ENCODE assay signal across 10 cellular contexts in the genomic region with DNA sequence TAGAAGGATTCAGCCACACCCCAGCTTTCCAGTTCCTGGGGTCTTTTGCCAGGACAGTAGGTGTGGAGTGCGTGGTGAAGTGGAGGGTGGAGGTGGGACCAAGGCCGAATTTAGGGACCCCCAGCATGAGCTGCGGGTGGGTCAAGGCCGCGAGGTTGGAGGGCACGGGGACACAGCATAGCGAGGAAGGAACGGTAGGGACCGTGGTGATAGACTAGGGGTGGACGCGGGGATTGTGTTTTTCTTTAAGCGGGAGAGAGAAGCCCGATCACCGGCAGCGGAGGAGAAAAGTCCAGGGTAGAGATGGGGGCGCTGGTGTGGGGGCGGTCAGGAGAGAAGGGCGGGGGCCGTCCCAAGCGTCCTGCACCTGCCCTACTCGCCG. TPM values are rescaled to one million over a fixed set of nuclear protein-coding genes. Genes with fewer than 3 reads are reported as not detected.
DNase-seq lines count a peak whose midpoint lies in the region; ATAC-seq, FAIRE-seq and TF ChIP-seq lines count a peak whose summit lies in the region.
"Had no signal": no experiment of that assay in that cellular context is flagged by ENCODE, and none has a peak within 500 bp of the region (broad histone marks: within the 10 kb centered on the region; RNA-seq: fewer than 3 reads in every experiment).

No MANE protein-coding gene starts in this region.

- 2 to 4% (median 4%) methylated on average over 20 to 22 of the region's 22 CpGs for WGBS in stomach, 5 donors
- 2 to 6% methylated on average over 22 of the region's 22 CpGs for WGBS in tibial nerve, 2 donors

- H3K27ac ChIP-seq in keratinocyte (ENCODE audit: control insufficient read depth, insufficient read depth, low read length) (no peak overlapping the region), stomach (peak overlapping the region in 3 of 5 donors; percentile 2 to 42 (median 35)), tibial nerve (no peak overlapping the region)

- H3K4me3 Mint-ChIP-seq in activated CD8-positive, alpha-beta memory T cell treated with anti-CD3 and anti-CD28 coated beads, Interleukin-2, amount 10 ng/mL, durations not matched to agents 7 days and 5 days = peak overlapping the region; percentile 2

- intact Hi-C loops in stomach (cut with DNase I; ENCODE audit: low total_unique reads) = no loop called here

- in situ Hi-C loops in astrocyte of the cerebellum (cut with HindIII; ENCODE audit: low sequenced_read_pairs) = no loop called here

- no peak for DNase-seq in activated CD8-positive, alpha-beta memory T cell treated with anti-CD3 and anti-CD28 coated beads, Interleukin-2, amount 10 ng/mL, durations not matched to agents 7 days and 5 days
- DNase-seq in activated CD8-positive, alpha-beta memory T cell treated with anti-CD3 and anti-CD28 coated beads, Interleukin-2, amount 50 U/mL, for 48 hours = no peak
- DNase-seq in astrocyte of the cerebellum (ENCODE audit: low read depth) (no peak), keratinocyte (ENCODE audit: low read depth, low spot score) (no peak), stomach (no peak), GF-D8 (lab: John Stamatoyannopoulos, UW) (no peak), tibial nerve (ENCODE audit: low spot score in 2 of 2) (no peak), mucosa of gallbladder (ENCODE audit: low spot score) (no peak)

- H3K27ac Mint-ChIP-seq in activated CD8-positive, alpha-beta memory T cell treated with anti-CD3 and anti-CD28 coated beads, Interleukin-2, amount 10 ng/mL, durations not matched to agents 7 days and 5 days = no peak overlapping the region
- H3K27ac Mint-ChIP-seq: activated naive CD4-positive, alpha-beta T cell treated with anti-CD3 and anti-CD28 coated beads, Interleukin-2, amount 50 U/mL, for 72 hours had no signal

- ATAC-seq in activated CD8-positive, alpha-beta memory T cell treated with anti-CD3 and anti-CD28 coated beads, Interleukin-2, amount 10 ng/mL, durations not matched to agents 7 days and 5 days = no peak

- H3K79me2 ChIP-seq in keratinocyte (ENCODE audit: control insufficient read depth, insufficient read depth, low read length) = no peaks in the 10 kb centered on the region

- H4K20me1 ChIP-seq in keratinocyte (ENCODE audit: control insufficient read depth, extremely low read depth, insufficient read depth, low read length) = no peaks in the 10 kb centered on the region

- peak overlapping the region; percentile 41 for H3K9ac ChIP-seq in keratinocyte (ENCODE audit: control insufficient read depth, extremely low read depth, insufficient read depth, low read length)

- no peaks in the 10 kb centered on the region for H3K9me1 ChIP-seq in keratinocyte (ENCODE audit: control insufficient read depth, extremely low read depth, insufficient read depth, low read length)

- H3K27me3 Mint-ChIP-seq in activated CD8-positive, alpha-beta memory T cell treated with anti-CD3 and anti-CD28 coated beads, Interleukin-2, amount 10 ng/mL, durations not matched to agents 7 days and 5 days = peaks cover 69% of the 10 kb centered on the region

- H3K4me1 ChIP-seq in keratinocyte (ENCODE audit: control insufficient read depth, extremely low read depth, insufficient read depth, low read length) (peaks cover 6% of the 10 kb centered on the region), stomach (peaks cover 12 to 18% (median 14%) of the 10 kb centered on the region in 4 donors), tibial nerve (peaks cover 0 to 11% (median 7%) of the 10 kb centered on the region in 4 donors)

- TF ChIP-seq POLR2A in stomach (IDR thresholded peaks at IDR 0.05) (no peak), tibial nerve (IDR thresholded peaks at IDR 0.05) (no peak)

- FAIRE-seq in keratinocyte (lab: Jason Lieb, UNC) = no peak
- FAIRE-seq: GM18507 had no signal

- H3K36me3 ChIP-seq in keratinocyte (ENCODE audit: control insufficient read depth in 2 of 2, extremely low read depth in 1 of 2, insufficient read depth in 2 of 2, low read length in 2 of 2) = no peaks in the 10 kb centered on the region
- no peaks in the 10 kb centered on the region for H3K36me3 ChIP-seq in stomach
- H3K36me3 ChIP-seq in tibial nerve = no peaks in the 10 kb centered on the region

- no peaks in the 10 kb centered on the region for H3K36me3 Mint-ChIP-seq in activated CD8-positive, alpha-beta memory T cell treated with anti-CD3 and anti-CD28 coated beads, Interleukin-2, amount 10 ng/mL, durations not matched to agents 7 days and 5 days

- no peaks in the 10 kb centered on the region for H3K9me3 Mint-ChIP-seq in activated CD8-positive, alpha-beta memory T cell treated with anti-CD3 and anti-CD28 coated beads, Interleukin-2, amount 10 ng/mL, durations not matched to agents 7 days and 5 days (ENCODE audit: low read depth)
- H3K9me3 Mint-ChIP-seq: activated naive CD4-positive, alpha-beta T cell treated with anti-CD3 and anti-CD28 coated beads, Interleukin-2, amount 50 U/mL, for 72 hours had no signal

- TF ChIP-seq EP300 in stomach (IDR thresholded peaks at IDR 0.05) (no peak), tibial nerve (IDR thresholded peaks at IDR 0.05) (no peak)

- peak overlapping the region; percentile 82 for H3K4me2 ChIP-seq in keratinocyte (ENCODE audit: control insufficient read depth, extremely low read depth, insufficient read depth, low read depth, low read length)

- H3K9me3 ChIP-seq in keratinocyte (ENCODE audit: control insufficient read depth, low read depth, low read length) (no peaks in the 10 kb centered on the region), stomach (peaks cover 0 to 13% (median 4%) of the 10 kb centered on the region in 4 donors), tibial nerve (peaks cover 0 to 16% (median 0%) of the 10 kb centered on the region in 4 donors)

- peaks cover 3% of the 10 kb centered on the region for H3K4me1 Mint-ChIP-seq in activated CD8-positive, alpha-beta memory T cell treated with anti-CD3 and anti-CD28 coated beads, Interleukin-2, amount 10 ng/mL, durations not matched to agents 7 days and 5 days

- CTCF ChIA-PET in activated CD8-positive, alpha-beta memory T cell treated with anti-CD3 and anti-CD28 coated beads, Interleukin-2, amount 10 ng/mL, durations not matched to agents 7 days and 5 days (lab: Charles Lee) = no interaction called here

- H3K4me3 ChIP-seq in astrocyte of the cerebellum (ENCODE audit: low read depth, low read length) = peak overlapping the region; percentile 43
- H3K4me3 ChIP-seq in keratinocyte (ENCODE audit: control insufficient read depth in 2 of 3, extremely low read depth in 1 of 3, insufficient read depth in 2 of 3, low read depth in 1 of 3, low read length in 3 of 3) = peak overlapping the region; percentile 33 to 59 (median 51)
- peak overlapping the region; percentile 37 to 52 (median 40) for H3K4me3 ChIP-seq in stomach
- H3K4me3 ChIP-seq in tibial nerve = peak overlapping the region in 2 of 4 donors; percentile 24 to 26

- H3K27me3 ChIP-seq in keratinocyte (ENCODE audit: control insufficient read depth, extremely low read depth, insufficient read depth, low read length) = peaks cover 9% of the 10 kb centered on the region
- H3K27me3 ChIP-seq in stomach = peaks cover 0 to 70% (median 30%) of the 10 kb centered on the region in 3 donors
- peaks cover 0 to 68% of the 10 kb centered on the region in 2 donors for H3K27me3 ChIP-seq in tibial nerve

- TF ChIP-seq CTCF in astrocyte of the cerebellum (IDR thresholded peaks at IDR 0.05; ENCODE audit: low read depth, low read length, missing control alignments) (no peak), keratinocyte (optimal IDR thresholded peaks at IDR 0.05 in 1 of 3, IDR thresholded peaks at IDR 0.05 in 1 of 3, conservative IDR thresholded peaks at IDR 0.05 in 1 of 3; ENCODE audit: extremely low read depth in 1 of 3, insufficient read depth in 2 of 3, low read length in 3 of 3) (no peak), stomach (IDR thresholded peaks at IDR 0.05) (no peak), tibial nerve (IDR thresholded peaks at IDR 0.05) (no peak)

- dilution Hi-C loops in keratinocyte (cut with MboI; ENCODE audit: extremely low pct_ligation_motif_present, low sequenced_read_pairs) = no loop called here

- H2AFZ ChIP-seq in keratinocyte (ENCODE audit: control insufficient read depth, low read length) = peak overlapping the region; percentile 73

RNA-seq across cellular contexts. Expression of a gene that starts 0.3 kb away (rescaled TPM):
- total RNA-seq in activated CD8-positive, alpha-beta memory T cell treated with anti-CD3 and anti-CD28 coated beads, Interleukin-2, amount 10 ng/mL, durations not matched to agents 7 days and 5 days = under 1 TPM; 0.02 to 0.03 TPM
- polyA plus RNA-seq in keratinocyte (0.01 to 0.32 TPM (median 0.08 TPM) in 3 replicates), stomach (1 to 10 TPM; 1.4 to 2.2 (median 1.4) TPM)
- polyA plus RNA-seq in keratinocyte (2011; ENCODE audit: low read depth) = 0.34 TPM
- 0.10 and 0.12 TPM in 2 replicates for polyA plus RNA-seq in keratinocyte (2011; cell fraction: cytosol; rRNA removed)
- polyA plus RNA-seq in keratinocyte (2011; cell fraction: nucleus; rRNA removed) = 0.34 and 0.53 TPM in 2 replicates
- polyA plus RNA-seq in keratinocyte (2012; ENCODE audit: low replicate concordance) = 0.06 and 0.17 TPM in 2 replicates
- 0.06 to 0.52 TPM (median 0.26 TPM) in 3 replicates for polyA minus RNA-seq in keratinocyte
- not detected for polyA minus RNA-seq in keratinocyte (2011; cell fraction: cytosol; rRNA and poly(A)+ RNA removed)
- 0.11 and 0.16 TPM in 2 replicates for polyA minus RNA-seq in keratinocyte (2011; cell fraction: nucleus; rRNA and poly(A)+ RNA removed)
- total RNA-seq in stomach (10 to 100 TPM in 1 of 5 donors, 1 to 10 TPM in 3, not detected in 1; 1.1 to 41.7 (median 5.3) TPM), tibial nerve (not detected), mucosa of gallbladder (4.6 TPM)

Comparison
In these comparisons a context has a peak if more than half of its experiments do, and no peak if none do; other contexts are left out.
1. H3K27ac ChIP-seq: peak in stomach (3 of 5); none in keratinocyte (single experiment) and tibial nerve (0 of 4).